In genomic region chr15:70024521-70024920, GRCh38 we compare ENCODE assay signal across 22 cellular contexts.
A peak's percentile ranks its signal among the peaks of the same experiment; 100 is the strongest.
DNase-seq lines count a peak whose midpoint lies in the region; ATAC-seq and TF ChIP-seq lines count a peak whose summit lies in the region.
"Had no signal": no experiment of that assay in that cellular context is flagged by ENCODE, and none has a peak within 500 bp of the region (broad histone marks: within the 10 kb centered on the region; RNA-seq: fewer than 3 reads in every experiment).

No MANE protein-coding gene starts in this region.

- H3K4me1 ChIP-seq in ACC112 (ENCODE audit: control insufficient read depth, insufficient read depth, low read length, unreplicated experiment) (peaks cover 22% of the 10 kb centered on the region), HEK293 (ENCODE audit: control insufficient read depth, insufficient read depth, low read length) (peaks cover 21% of the 10 kb centered on the region), osteoblast (ENCODE audit: insufficient read depth, low read length) (peaks cover 16% of the 10 kb centered on the region)

- intact Hi-C loops in MCF 10A (cut with micrococcal nuclease), result loop anchor here (5.0 kb wide), 1 partner anchor 73 kb away; the partner anchor contains the start of gene TLE3

- no TSS peak for BruUV-seq in MCF 10A (replicated peaks; lab: Mats Ljungman, UMichigan)

- H3K79me2 ChIP-seq in ACC112 (ENCODE audit: control insufficient read depth, insufficient read depth, low read length, unreplicated experiment) (no peaks in the 10 kb centered on the region), osteoblast (ENCODE audit: insufficient read depth, low read length) (no peaks in the 10 kb centered on the region)

- DNase-seq in MCF 10A (ENCODE audit: unreplicated experiment), result no peak
- DNase-seq in osteoblast (ENCODE audit: insufficient read length, low spot score, missing footprints), result no peak
- DNase-seq in pons (ENCODE audit: low spot score), result no peak
- DNase-seq in NCI-H345 treated with DMSO at 0.1 percent for 48 hours (lab: John Stamatoyannopoulos, UW; ENCODE audit: unreplicated experiment), result no peak
- DNase-seq: activated CD4-positive, alpha-beta T cell treated with anti-CD3 and anti-CD28 coated beads, Interleukin-2, amount 50 U/mL, for 48 hours; activated naive CD4-positive, alpha-beta T cell treated with Interleukin-2 at 50 U/mL for 16 hours; activated T-cell treated with anti-CD3 and anti-CD28 coated beads for 4 hours; CD4-positive, CD25-positive, alpha-beta regulatory T cell; DMS153; erythroblast; Kasumi-1; naive B cell; NCI-H2081 treated with DMSO at 0.1 percent for 48 hours; NCI-H524 treated with DMSO at 0.1 percent for 48 hours; OCI-M1; stimulated activated naive B cell treated with anti-CD40 and anti-IgM and Interleukin-4, amounts not matched to agents 10 μg/mL and 1 μg/mL and 100 μg/mL, for 72 hours; WERI-Rb-1 had no signal

- no peak for ATAC-seq in GM19395 (IDR thresholded peaks at IDR 0.05; ENCODE audit: unreplicated experiment)
- ATAC-seq in HG03159 (IDR thresholded peaks at IDR 0.05; ENCODE audit: unreplicated experiment), result no peak
- ATAC-seq: stimulated activated naive B cell treated with anti-CD40 and anti-IgM and Interleukin-4, amounts not matched to agents 10 μg/mL and 1 μg/mL and 100 μg/mL, for 72 hours had no signal

- H3K4me3 Mint-ChIP-seq in MCF 10A (ENCODE audit: unreplicated experiment), result peak overlapping the region; percentile 4
- H3K4me3 Mint-ChIP-seq: naive B cell; stimulated activated naive B cell treated with anti-CD40 and anti-IgM and Interleukin-4, amounts not matched to agents 10 μg/mL and 1 μg/mL and 100 μg/mL, for 72 hours had no signal

- H3K27ac ChIP-seq in ACC112 (ENCODE audit: low read depth, low read length) (peak overlapping the region; percentile 78; the same call in 1 of the 2 replicates), HEK293 (ENCODE audit: extremely low read depth, low read depth, low read length) (peak overlapping the region; percentile 68), osteoblast (ENCODE audit: low read depth, low read length) (no peak overlapping the region)
- H3K27ac ChIP-seq: WERI-Rb-1 had no signal

- CTCF ChIA-PET in HEK293 (lab: Yijun Ruan, JAX), result interaction anchor here (0.8 to 1.1 kb wide), 3 partner anchors 16 to 292 kb away, joined by 3 to 4 read pairs (median 4); no protein-coding TSS in a partner anchor
- CTCF ChIA-PET in MCF 10A (lab: Yijun Ruan, JAX), result interaction anchor here (0.6 to 2.2 kb wide), 3 partner anchors 67 to 1006 kb away, joined by 3 to 5 read pairs (median 3); no protein-coding TSS in a partner anchor

- peaks cover 23% of the 10 kb centered on the region for H3K4me1 Mint-ChIP-seq in MCF 10A (ENCODE audit: insufficient read depth, unreplicated experiment)

- peaks cover 32% of the 10 kb centered on the region for H3K27me3 Mint-ChIP-seq in MCF 10A (ENCODE audit: insufficient read depth, unreplicated experiment)

- no peaks in the 10 kb centered on the region for H3K9me3 Mint-ChIP-seq in MCF 10A (ENCODE audit: unreplicated experiment)
- H3K9me3 Mint-ChIP-seq: naive B cell; stimulated activated naive B cell treated with anti-CD40 and anti-IgM and Interleukin-4, amounts not matched to agents 10 μg/mL and 1 μg/mL and 100 μg/mL, for 72 hours had no signal

- peak overlapping the region; percentile 57 for H3K27ac Mint-ChIP-seq in MCF 10A (ENCODE audit: low read depth, unreplicated experiment)
- H3K27ac Mint-ChIP-seq: stimulated activated naive B cell treated with anti-CD40 and anti-IgM and Interleukin-4, amounts not matched to agents 10 μg/mL and 1 μg/mL and 100 μg/mL, for 72 hours had no signal

- no peaks in the 10 kb centered on the region for H4K20me1 ChIP-seq in osteoblast (ENCODE audit: insufficient read depth, low read length)

- peak overlapping the region; percentile 35 for H3K4me2 ChIP-seq in osteoblast (ENCODE audit: insufficient read depth, low read length)

- no peaks in the 10 kb centered on the region for H3K9me3 ChIP-seq in HEK293 (ENCODE audit: control insufficient read depth, insufficient read depth, low read depth, low read length)
- H3K9me3 ChIP-seq in osteoblast (ENCODE audit: low read depth, low read length), result no peaks in the 10 kb centered on the region
- H3K9me3 ChIP-seq: SJCRH30 had no signal

- POLR2A ChIA-PET in HEK293 (lab: Yijun Ruan, JAX), result interaction anchor here (1.4 to 1.8 kb wide), 3 partner anchors 10 to 561 kb away, joined by 3 to 6 read pairs (median 4); no protein-coding TSS in a partner anchor
- POLR2A ChIA-PET in MCF 10A (lab: Yijun Ruan, JAX), result interaction anchor here (0.7 to 2.0 kb wide), 9 partner anchors 12 to 477 kb away, joined by 3 to 15 read pairs (median 4); partner anchors contain the start of gene TLE3

- TF ChIP-seq CTCF in HEK293 (tag by site-specific recombination; IDR thresholded peaks at IDR 0.05) (no peak), MCF 10A (IDR thresholded peaks at IDR 0.05; ENCODE audit: unreplicated experiment) (no peak), osteoblast (IDR thresholded peaks at IDR 0.05; ENCODE audit: extremely low read depth, low read depth, low read length) (no peak)

- peaks cover under 1% of the 10 kb centered on the region for H3K36me3 Mint-ChIP-seq in MCF 10A (ENCODE audit: insufficient read depth, unreplicated experiment)
- H3K36me3 Mint-ChIP-seq: CD4-positive, CD25-positive, alpha-beta regulatory T cell; naive B cell had no signal

- peaks cover 8% of the 10 kb centered on the region; the same call in 1 of the 2 replicates for H3K27me3 ChIP-seq in ACC112 (ENCODE audit: insufficient read depth, low read length)
- peaks cover 38% of the 10 kb centered on the region for H3K27me3 ChIP-seq in osteoblast (ENCODE audit: insufficient read depth, low read length)
- H3K27me3 ChIP-seq: SJCRH30 had no signal

- H3K36me3 ChIP-seq in ACC112 (ENCODE audit: insufficient read depth, low read length), result no peaks in the 10 kb centered on the region
- H3K36me3 ChIP-seq in HEK293 (ENCODE audit: control insufficient read depth in 2 of 2, insufficient read depth in 1 of 2, low read length in 2 of 2), result no peaks in the 10 kb centered on the region
- no peaks in the 10 kb centered on the region for H3K36me3 ChIP-seq in osteoblast (ENCODE audit: insufficient read depth, low read length)
- H3K36me3 ChIP-seq: SJCRH30, WERI-Rb-1 had no signal

- H3K4me3 ChIP-seq in ACC112 (ENCODE audit: low read depth, low read length), result no peak overlapping the region
- H3K4me3 ChIP-seq in HEK293 (ENCODE audit: low read depth, low read length), result no peak overlapping the region
- no peak overlapping the region for H3K4me3 ChIP-seq in osteoblast (ENCODE audit: insufficient read depth, low read length)

- H2AFZ ChIP-seq in ACC112 (ENCODE audit: low read length, unreplicated experiment) (no peak overlapping the region), osteoblast (ENCODE audit: low read length) (no peak overlapping the region)

TF ChIP-seq in HEK293, 187 proteins besides CTCF, POLR2A, EP300 and RAD21:
- 0 out of 2 replicates have a peak, but pooled peaks have one; percentile 29 for TF ChIP-seq EGR2 (tag by site-specific recombination; IDR thresholded peaks at IDR 0.05; ENCODE audit: low read depth)
- peak; percentile 71 for TF ChIP-seq ZFHX2 (tag by site-specific recombination; conservative IDR thresholded peaks at IDR 0.05)
- TF ChIP-seq ZNF350 (tag by site-specific recombination; IDR thresholded peaks at IDR 0.05), result no peak
